Comparison of ENCODE assay signal across 12 cellular contexts in the genomic region with DNA sequence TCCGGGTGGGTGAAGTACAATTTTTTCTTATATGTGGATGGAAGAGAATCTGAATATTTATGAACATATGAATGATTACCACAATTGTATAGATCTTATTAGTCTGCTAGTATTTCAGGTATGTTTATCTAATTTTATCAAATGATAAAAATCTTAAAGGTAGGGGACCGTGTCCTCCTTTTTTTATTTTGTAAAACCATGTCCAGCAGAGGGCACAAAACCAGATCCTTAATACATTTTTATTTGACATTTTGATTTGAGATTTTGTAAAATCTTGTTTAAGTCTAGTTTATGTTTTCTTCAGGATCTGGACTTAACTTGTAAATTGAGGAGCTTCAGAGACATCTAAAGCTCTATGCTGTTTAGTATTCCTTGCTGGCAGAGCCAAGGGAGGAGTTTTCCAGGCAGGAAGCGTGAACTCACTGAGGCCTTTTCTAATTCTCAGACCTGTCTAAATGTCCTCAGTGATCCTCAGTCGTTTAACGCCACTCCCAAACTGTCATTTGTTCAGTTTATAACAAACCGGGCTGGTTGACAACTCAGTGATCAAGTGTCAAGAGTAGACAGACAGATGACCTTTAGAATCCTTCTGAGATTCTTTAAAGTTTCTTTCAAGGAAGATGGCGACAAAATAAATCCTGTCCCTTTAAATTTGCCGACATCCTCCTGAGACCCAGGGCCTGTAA.
DNase-seq lines count a peak whose midpoint lies in the region; ATAC-seq and TF ChIP-seq lines count a peak whose summit lies in the region.
"Had no signal": no experiment of that assay in that cellular context is flagged by ENCODE, and none has a peak within 500 bp of the region (broad histone marks: within the 10 kb centered on the region; RNA-seq: fewer than 3 reads in every experiment).

No MANE protein-coding gene starts in this region.

- peak overlapping the region; percentile 13; the same call in 1 of the 2 replicates for H2AFZ ChIP-seq in PC-3 (ENCODE audit: low read length)

- H3K79me2 ChIP-seq in PC-3 (ENCODE audit: low read length) = no peaks in the 10 kb centered on the region

- H3K4me3 ChIP-seq in PC-3 (ENCODE audit: low read length) = no peak overlapping the region
- H3K4me3 ChIP-seq in epithelial cell of proximal tubule (ENCODE audit: low read depth, low read length) = no peak overlapping the region
- H3K4me3 ChIP-seq: thoracic aorta had no signal

- H3K9ac ChIP-seq in PC-3 (ENCODE audit: low read length) = no peak overlapping the region

- H3K27me3 ChIP-seq in PC-3 (ENCODE audit: low read length) = no peaks in the 10 kb centered on the region

- POLR2A ChIA-PET in PC-3 (lab: Charles Lee; ENCODE audit: unreplicated experiment) = interaction anchor here (0.6 kb wide), 1 partner anchor 19 kb away, joined by 5 read pairs; no protein-coding TSS in a partner anchor

- ATAC-seq in PC-3 (no peak), GM19467 (IDR thresholded peaks at IDR 0.05; ENCODE audit: unreplicated experiment) (no peak), GM21381 (IDR thresholded peaks at IDR 0.05; ENCODE audit: unreplicated experiment) (no peak)
- ATAC-seq: sciatic nerve had no signal

- TF ChIP-seq CTCF in PC-3 (conservative IDR thresholded peaks at IDR 0.05; ENCODE audit: low read depth, low read length) (peak; percentile 90), epithelial cell of proximal tubule (conservative IDR thresholded peaks at IDR 0.05; ENCODE audit: low read depth, low read length) (peak; percentile 50), osteocyte (IDR thresholded peaks at IDR 0.05) (peak; percentile 43)

- peaks cover 21% of the 10 kb centered on the region for H3K4me1 Mint-ChIP-seq in osteocyte (ENCODE audit: unreplicated experiment)

- no peaks in the 10 kb centered on the region for H3K9me3 Mint-ChIP-seq in osteocyte (ENCODE audit: unreplicated experiment)

- no peaks in the 10 kb centered on the region for H3K9me3 ChIP-seq in PC-3 (ENCODE audit: low read length)
- H3K9me3 ChIP-seq: thoracic aorta had no signal

- H3K27ac ChIP-seq in PC-3 (ENCODE audit: low read length) = no peak overlapping the region
- H3K27ac ChIP-seq: thoracic aorta had no signal

- no peak overlapping the region for H3K4me2 ChIP-seq in PC-3 (ENCODE audit: low read length)

- H4K20me1 ChIP-seq in PC-3 (ENCODE audit: low read length) = no peaks in the 10 kb centered on the region

- no peaks in the 10 kb centered on the region for H3F3A ChIP-seq in PC-3 (ENCODE audit: low read length, unreplicated experiment)

- no peak overlapping the region for H3K27ac Mint-ChIP-seq in osteocyte (ENCODE audit: unreplicated experiment)

- DNase-seq in DMS153 treated with DMSO at 0.1 percent for 48 hours (lab: John Stamatoyannopoulos, UW; ENCODE audit: unreplicated experiment) (peak; percentile 3), DMS153 (lab: John Stamatoyannopoulos, UW) (no peak), PC-3 (peak; percentile 57), epithelial cell of proximal tubule (ENCODE audit: low read depth) (no peak), osteocyte (ENCODE audit: extremely low spot score, unreplicated experiment) (no peak), NCI-H146 treated with DMSO at 0.1 percent for 48 hours (lab: John Stamatoyannopoulos, UW; ENCODE audit: unreplicated experiment) (no peak)
- DNase-seq: activated CD4-positive, CD25-positive, alpha-beta regulatory T cell treated with anti-CD3 and anti-CD28 coated beads, Interleukin-2, amount 50 U/mL, for 72 hours; midbrain had no signal

- H3K36me3 Mint-ChIP-seq in osteocyte (ENCODE audit: unreplicated experiment) = no peaks in the 10 kb centered on the region

- H3K4me3 Mint-ChIP-seq in osteocyte (ENCODE audit: unreplicated experiment) = no peak overlapping the region

- CTCF ChIA-PET in PC-3 (lab: Charles Lee) = interaction anchor here (0.6 to 0.7 kb wide), 2 partner anchors 76 to 364 kb away, joined by 3 to 4 read pairs; no protein-coding TSS in a partner anchor

- no TSS peak for BruUV-seq in PC-3 (replicated peaks; lab: Mats Ljungman, UMichigan)

- H3K4me1 ChIP-seq in PC-3 (ENCODE audit: insufficient read depth, low read length) = peaks cover 19% of the 10 kb centered on the region

- H3K9me2 ChIP-seq in PC-3 (replicated peaks; ENCODE audit: low read length) = no peaks in the 10 kb centered on the region

- intact Hi-C loops in PC-3 (cut with micrococcal nuclease) = no loop called here

- no peaks in the 10 kb centered on the region for H3K36me3 ChIP-seq in PC-3 (ENCODE audit: low read depth, low read length)
- H3K36me3 ChIP-seq: thoracic aorta had no signal

- H3K27me3 Mint-ChIP-seq in osteocyte (ENCODE audit: unreplicated experiment) = no peaks in the 10 kb centered on the region

Comparison
In these comparisons a context has a peak if more than half of its experiments do, and no peak if none do; other contexts are left out.
1. DNase-seq: peak in DMS153 treated with DMSO at 0.1 percent for 48 hours (single experiment) and PC-3 (single experiment); none in DMS153 (single experiment), epithelial cell of proximal tubule (single experiment), osteocyte (single experiment) and NCI-H146 treated with DMSO at 0.1 percent for 48 hours (single experiment).
2. Peak in every context shown above with its lines, with median percentiles within 50 percentile points of each other: CTCF ChIP-seq.